Comparison of ENCODE assay signal across 9 cellular contexts in the genomic region with DNA sequence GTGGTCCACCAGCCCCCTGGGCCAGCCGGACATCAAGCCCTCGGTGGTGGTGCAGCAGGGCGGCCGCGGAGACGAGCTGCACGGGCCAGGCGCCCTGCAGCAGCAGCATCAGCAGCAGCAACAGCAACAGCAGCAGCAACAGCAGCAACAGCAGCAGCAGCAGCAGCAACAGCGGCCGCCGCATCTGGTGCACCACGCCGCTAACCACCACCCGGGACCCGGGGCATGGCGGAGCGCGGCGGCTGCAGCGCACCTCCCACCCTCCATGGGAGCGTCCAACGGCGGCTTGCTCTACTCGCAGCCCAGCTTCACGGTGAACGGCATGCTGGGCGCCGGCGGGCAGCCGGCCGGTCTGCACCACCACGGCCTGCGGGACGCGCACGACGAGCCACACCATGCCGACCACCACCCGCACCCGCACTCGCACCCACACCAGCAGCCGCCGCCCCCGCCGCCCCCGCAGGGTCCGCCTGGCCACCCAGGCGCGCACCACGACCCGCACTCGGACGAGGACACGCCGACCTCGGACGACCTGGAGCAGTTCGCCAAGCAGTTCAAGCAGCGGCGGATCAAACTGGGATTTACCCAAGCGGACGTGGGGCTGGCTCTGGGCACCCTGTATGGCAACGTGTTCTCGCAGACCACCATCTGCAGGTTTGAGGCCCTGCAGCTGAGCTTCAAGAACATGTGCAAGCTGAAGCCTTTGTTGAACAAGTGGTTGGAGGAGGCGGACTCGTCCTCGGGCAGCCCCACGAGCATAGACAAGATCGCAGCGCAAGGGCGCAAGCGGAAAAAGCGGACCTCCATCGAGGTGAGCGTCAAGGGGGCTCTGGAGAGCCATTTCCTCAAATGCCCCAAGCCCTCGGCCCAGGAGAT. TPM values are rescaled to one million over a fixed set of nuclear protein-coding genes. Genes with fewer than 3 reads are reported as not detected.
DNase-seq lines count a peak whose midpoint lies in the region; ATAC-seq and TF ChIP-seq lines count a peak whose summit lies in the region.
"Had no signal": no experiment of that assay in that cellular context is flagged by ENCODE, and none has a peak within 500 bp of the region (broad histone marks: within the 10 kb centered on the region; RNA-seq: fewer than 3 reads in every experiment).

No MANE protein-coding gene starts in this region.

- H3K27me3 Mint-ChIP-seq in Calu3 (ENCODE audit: unreplicated experiment): peaks cover 91% of the 10 kb centered on the region
- peaks cover 73% of the 10 kb centered on the region for H3K27me3 Mint-ChIP-seq in activated CD4-positive, alpha-beta memory T cell treated with anti-CD3 and anti-CD28 coated beads for 36 hours

- H3K18ac ChIP-seq in IMR-90 (ENCODE audit: low read depth, low read length): no peak overlapping the region

- H2AK9ac ChIP-seq in IMR-90 (replicated peaks; ENCODE audit: low read depth, low read length, poor library complexity): no peak overlapping the region

- dilution Hi-C loops in IMR-90 (cut with HindIII; ENCODE audit: low sequenced_read_pairs, unreplicated experiment): no loop called here

- H3K4me3 Mint-ChIP-seq in Calu3 (ENCODE audit: low read depth, unreplicated experiment): peak overlapping the region; percentile 84
- H3K4me3 Mint-ChIP-seq in activated CD4-positive, alpha-beta memory T cell treated with anti-CD3 and anti-CD28 coated beads for 36 hours: no peak overlapping the region

- H3K36me3 ChIP-seq in IMR-90 (ENCODE audit: control insufficient read depth, insufficient read depth, low read length): no peaks in the 10 kb centered on the region
- H3K36me3 ChIP-seq in brain microvascular endothelial cell (replicated peaks): no peaks in the 10 kb centered on the region

- H3K36me3 Mint-ChIP-seq in Calu3 (ENCODE audit: insufficient read depth, unreplicated experiment): peaks cover 30% of the 10 kb centered on the region
- H3K36me3 Mint-ChIP-seq in activated CD4-positive, alpha-beta memory T cell treated with anti-CD3 and anti-CD28 coated beads for 36 hours: no peaks in the 10 kb centered on the region

- H4K5ac ChIP-seq in IMR-90 (ENCODE audit: low read depth, low read length): no peak overlapping the region

- no peaks in the 10 kb centered on the region for H3K9me3 Mint-ChIP-seq in Calu3 (ENCODE audit: low read depth, unreplicated experiment)
- H3K9me3 Mint-ChIP-seq in activated CD4-positive, alpha-beta memory T cell treated with anti-CD3 and anti-CD28 coated beads for 36 hours: no peaks in the 10 kb centered on the region

- H2BK15ac ChIP-seq in IMR-90 (ENCODE audit: low read depth, low read length): no peak overlapping the region

- no peak for TF ChIP-seq RAD21 in IMR-90 (IDR thresholded peaks at IDR 0.05; ENCODE audit: low read length)

- intact Hi-C loops in Calu3 (cut with micrococcal nuclease; ENCODE audit: unreplicated experiment): loop anchor here (2.0 to 5.0 kb wide), 3 partner anchors 183 to 1128 kb away; no protein-coding TSS in a partner anchor
- intact Hi-C loops in IMR-90 (cut with micrococcal nuclease): no loop called here
- intact Hi-C loops in activated CD4-positive, alpha-beta memory T cell treated with anti-CD3 and anti-CD28 coated beads for 36 hours (cut with micrococcal nuclease): loop anchor here (10.0 kb wide), 1 partner anchor 1551 kb away; the partner anchor contains the start of gene MMS22L

- no peak overlapping the region for H2BK120ac ChIP-seq in IMR-90 (ENCODE audit: low read depth, low read length)

- H3K4me2 ChIP-seq in IMR-90 (ENCODE audit: low read depth, low read length): peak overlapping the region; percentile 31; the same call in 1 of the 2 replicates

- ATAC-seq in IMR-90 (ENCODE audit: low read depth) (no peak), omental fat pad (ENCODE audit: low FRiP score) (no peak), HG03280 (IDR thresholded peaks at IDR 0.05; ENCODE audit: unreplicated experiment) (no peak), HG03097 (IDR thresholded peaks at IDR 0.05; ENCODE audit: low FRiP score, unreplicated experiment) (no peak)

- BruUV-seq in Calu3 (replicated peaks; lab: Mats Ljungman, UMichigan) (no TSS peak), IMR-90 (replicated peaks; lab: Mats Ljungman, UMichigan) (no TSS peak)

- peaks cover 3% of the 10 kb centered on the region; the same call in 1 of the 2 replicates for H3K9me3 ChIP-seq in IMR-90 (ENCODE audit: control insufficient read depth, insufficient read depth, low read length)

- no peak for TF ChIP-seq POLR2A in IMR-90 (IDR thresholded peaks at IDR 0.05; ENCODE audit: low read depth, low read length)

- POLR2A ChIA-PET in IMR-90 (lab: Charles Lee; ENCODE audit: unreplicated experiment): no interaction called here
- POLR2A ChIA-PET in activated CD4-positive, alpha-beta memory T cell treated with anti-CD3 and anti-CD28 coated beads for 36 hours (lab: Charles Lee): no interaction called here

- no peak overlapping the region for H3K14ac ChIP-seq in IMR-90 (replicated peaks; ENCODE audit: low read depth, low read length)

- no peak overlapping the region for H3K4me3 ChIP-seq in IMR-90 (ENCODE audit: insufficient read depth, low read depth, low read length)
- peak overlapping the region; percentile 53 for H3K4me3 ChIP-seq in brain microvascular endothelial cell (ENCODE audit: low read depth, low read length)

- peaks cover 7% of the 10 kb centered on the region; the same call in 1 of the 2 replicates for H3K4me1 ChIP-seq in IMR-90 (ENCODE audit: control insufficient read depth, insufficient read depth, low read length)

- no peak overlapping the region for H3K56ac ChIP-seq in IMR-90 (ENCODE audit: extremely low read depth, insufficient read depth, low read length)

- H2BK20ac ChIP-seq in IMR-90 (ENCODE audit: low read depth, low read length): no peak overlapping the region

- H4K20me1 ChIP-seq in IMR-90 (ENCODE audit: insufficient read depth, low read length): no peaks in the 10 kb centered on the region; the same call in none of the 2 replicates

- H3K27ac ChIP-seq in IMR-90 (ENCODE audit: insufficient read depth, low read length) (no peak overlapping the region), brain microvascular endothelial cell (no peak overlapping the region)

- H2AFZ ChIP-seq in IMR-90 (replicated peaks; ENCODE audit: low read length, poor library complexity): peak overlapping the region; percentile 78

- CTCF ChIA-PET in Calu3 (lab: Charles Lee) (interaction anchor here (1.3 kb wide), 1 partner anchor 284 kb away, joined by 6 read pairs; no protein-coding TSS in a partner anchor), IMR-90 (lab: Yijun Ruan, JAX) (interaction anchor here (0.7 kb wide), 1 partner anchor 1649 kb away, joined by 3 read pairs; no protein-coding TSS in a partner anchor)
- CTCF ChIA-PET in activated CD4-positive, alpha-beta memory T cell treated with anti-CD3 and anti-CD28 coated beads for 36 hours (lab: Charles Lee): interaction anchor here (1.5 kb wide), 1 partner anchor 10 kb away, joined by 5 read pairs; no protein-coding TSS in a partner anchor

- in situ Hi-C loops in IMR-90 (cut with MboI; ENCODE audit: low sequenced_read_pairs) (no loop called here), brain microvascular endothelial cell (cut with HindIII; ENCODE audit: low pct_ligation_motif_present, low sequenced_read_pairs) (no loop called here)

- 0% methylated on average over 31 of the region's 76 CpGs; no CpG with 5 or more reads in 1 of the 2 experiments for WGBS in IMR-90 (ENCODE audit: extremely low coverage in 2 of 2, insufficient read length in 1 of 2), 2 experiments

- no peak overlapping the region for H2BK5ac ChIP-seq in IMR-90 (ENCODE audit: low read depth, low read length, poor library complexity, severe bottlenecking)

- no peak overlapping the region for H2AK5ac ChIP-seq in IMR-90 (ENCODE audit: low read depth, low read length)

- DNase-seq in Calu3 (no peak), IMR-90 (no peak), brain microvascular endothelial cell (no peak), omental fat pad (ENCODE audit: low spot score) (peak; percentile 21), SIG-M5 treated with dmso at 0.1 percent for 504 hours (lab: John Stamatoyannopoulos, UW; ENCODE audit: unreplicated experiment) (no peak)
- DNase-seq in activated CD4-positive, alpha-beta memory T cell treated with anti-CD3 and anti-CD28 coated beads for 36 hours: no peak

- no peak overlapping the region for H3K4ac ChIP-seq in IMR-90 (ENCODE audit: low read depth, low read length)

- no peak overlapping the region for H3K9ac ChIP-seq in IMR-90 (ENCODE audit: low read depth, low read length)

- H3K4me1 Mint-ChIP-seq in Calu3 (ENCODE audit: low read depth, unreplicated experiment): peaks cover 20% of the 10 kb centered on the region
- peaks cover 36% of the 10 kb centered on the region for H3K4me1 Mint-ChIP-seq in activated CD4-positive, alpha-beta memory T cell treated with anti-CD3 and anti-CD28 coated beads for 36 hours (ENCODE audit: low read depth)

- no peak overlapping the region for H3K27ac Mint-ChIP-seq in Calu3 (ENCODE audit: unreplicated experiment)
- no peak overlapping the region for H3K27ac Mint-ChIP-seq in activated CD4-positive, alpha-beta memory T cell treated with anti-CD3 and anti-CD28 coated beads for 36 hours

- TF ChIP-seq CTCF in Calu3 (IDR thresholded peaks at IDR 0.05; ENCODE audit: unreplicated experiment) (no peak), IMR-90 (conservative IDR thresholded peaks at IDR 0.05; ENCODE audit: low read depth, low read length) (no peak), brain microvascular endothelial cell (IDR thresholded peaks at IDR 0.05; ENCODE audit: low read depth, low read length, missing control alignments) (no peak), omental fat pad (IDR thresholded peaks at IDR 0.05) (no peak)

- H4K8ac ChIP-seq in IMR-90 (ENCODE audit: low read depth in 2 of 2, low read length in 2 of 2): no peak overlapping the region

- peaks cover 78% of the 10 kb centered on the region for H3K27me3 ChIP-seq in IMR-90 (ENCODE audit: control insufficient read depth, insufficient read depth, low read length)
- peaks cover 87% of the 10 kb centered on the region for H3K27me3 ChIP-seq in brain microvascular endothelial cell (replicated peaks)

- H3K9me1 ChIP-seq in IMR-90 (ENCODE audit: insufficient read depth, low read length): no peaks in the 10 kb centered on the region

- H3K79me1 ChIP-seq in IMR-90 (ENCODE audit: low read depth in 1 of 2, low read length in 2 of 2): no peaks in the 10 kb centered on the region

- no peak overlapping the region for H3K23ac ChIP-seq in IMR-90 (ENCODE audit: low read depth, low read length)

- no peak overlapping the region for H4K91ac ChIP-seq in IMR-90 (ENCODE audit: insufficient read depth, low read depth, low read length)

RNA-seq across cellular contexts. Expression of gene POU3F2, which starts 1.0 kb away (rescaled TPM):
- 0.12 TPM in 1 of 2 replicates, not detected in the other for total RNA-seq in Calu3 (2022)
- not detected in 2 replicates for total RNA-seq in IMR-90 (2012; rRNA removed)
- not detected in 2 replicates for polyA plus RNA-seq in IMR-90 (2012; rRNA removed)
- polyA plus RNA-seq in IMR-90 (2012; cell fraction: cytosol; rRNA removed): not detected in 2 replicates
- not detected in 2 replicates for polyA plus RNA-seq in IMR-90 (2012; cell fraction: nucleus; rRNA removed; ENCODE audit: low replicate concordance)
- not detected for total RNA-seq in omental fat pad
- not detected for total RNA-seq in activated CD4-positive, alpha-beta memory T cell treated with anti-CD3 and anti-CD28 coated beads for 36 hours
- total RNA-seq: epithelial cell of proximal tubule had no signal
